ENCODE assay signal across 8 cellular contexts in genomic region chr16:89924298-89924924, GRCh38. TPM values are rescaled to one million over a fixed set of nuclear protein-coding genes. Genes with fewer than 3 reads are reported as not detected.
A peak's percentile ranks its signal among the peaks of the same experiment; 100 is the strongest.
DNase-seq lines count a peak whose midpoint lies in the region; ATAC-seq, FAIRE-seq and TF ChIP-seq lines count a peak whose summit lies in the region.

No MANE protein-coding gene starts in this region.

- H2AFZ ChIP-seq in astrocyte (ENCODE audit: low read depth, low read length) = no peak overlapping the region

- H3K4me1 ChIP-seq in astrocyte (ENCODE audit: insufficient read depth, low read length) = peaks cover 32% of the 10 kb centered on the region

- no peak overlapping the region for H3K27ac Mint-ChIP-seq in astrocyte (ENCODE audit: unreplicated experiment)

- no peaks in the 10 kb centered on the region for H3K36me3 Mint-ChIP-seq in astrocyte (ENCODE audit: low read depth, unreplicated experiment)

- H3K27me3 ChIP-seq in astrocyte (ENCODE audit: insufficient read depth, low read length) (no peaks in the 10 kb centered on the region), layer of hippocampus (ENCODE audit: control insufficient read depth, insufficient read depth, low read length) (peaks cover 2% of the 10 kb centered on the region)

- TF ChIP-seq CTCF in 22Rv1 (IDR thresholded peaks at IDR 0.05) = no peak
- TF ChIP-seq CTCF in astrocyte (IDR thresholded peaks at IDR 0.05; ENCODE audit: insufficient read depth, low read depth, low read length) = no peak

- peaks cover 58% of the 10 kb centered on the region for H4K20me1 ChIP-seq in astrocyte (ENCODE audit: insufficient read depth, low read length)

- ATAC-seq in GM19397 (IDR thresholded peaks at IDR 0.05; ENCODE audit: unreplicated experiment) = no peak

- no peaks in the 10 kb centered on the region for H3K27me3 Mint-ChIP-seq in astrocyte (ENCODE audit: low read depth, unreplicated experiment)

- H3K4me2 ChIP-seq in astrocyte (ENCODE audit: low read length) = peak overlapping the region; percentile 100

- H3K9ac ChIP-seq in astrocyte (ENCODE audit: low read length) = peak overlapping the region; percentile 79

- H3K36me3 ChIP-seq in astrocyte (ENCODE audit: insufficient read depth, low read length) = peaks cover 3% of the 10 kb centered on the region

- peaks cover 2% of the 10 kb centered on the region for H3K9me3 Mint-ChIP-seq in astrocyte (ENCODE audit: unreplicated experiment)

- H3K4me3 Mint-ChIP-seq in astrocyte (ENCODE audit: unreplicated experiment) = peak overlapping the region; percentile 87

- DNase-seq in EH (ENCODE audit: low read depth) (peak; percentile 60), NCI-H69 (lab: John Stamatoyannopoulos, UW) (peak; percentile 89), astrocyte (ENCODE audit: low read depth) (peak; percentile 19), GM12891 (ENCODE audit: insufficient read length, low spot score) (no peak), COLO829 (ENCODE audit: low spot score) (no peak)

- no peak for FAIRE-seq in astrocyte (lab: Jason Lieb, UNC)
- FAIRE-seq in GM12891 (lab: Jason Lieb, UNC) = no peak

- peak overlapping the region; percentile 89 for H3K4me3 ChIP-seq in astrocyte (ENCODE audit: insufficient read depth, low read depth, low read length)

- no peak for TF ChIP-seq POLR2A in GM12891 (IDR thresholded peaks at IDR 0.05; ENCODE audit: low read depth, low read length)

- peaks cover 73% of the 10 kb centered on the region for H3K79me2 ChIP-seq in astrocyte (ENCODE audit: insufficient read depth, low read length)

- peak overlapping the region; percentile 66 for H3K27ac ChIP-seq in 22Rv1
- H3K27ac ChIP-seq in astrocyte (ENCODE audit: low read depth, low read length) = peak overlapping the region; percentile 30
- H3K27ac ChIP-seq in layer of hippocampus (ENCODE audit: low read depth, low read length) = peak overlapping the region; percentile 38

- no peaks in the 10 kb centered on the region for H3K9me3 ChIP-seq in astrocyte (ENCODE audit: insufficient read depth, low read depth, low read length)

- H3K4me1 Mint-ChIP-seq in astrocyte (ENCODE audit: low read depth, unreplicated experiment) = peaks cover 14% of the 10 kb centered on the region

TF ChIP-seq in GM12891, 5 proteins besides CTCF, POLR2A, EP300 and RAD21:
- TF ChIP-seq PAX5 (IDR thresholded peaks at IDR 0.05; ENCODE audit: insufficient read depth, low read length, severe bottlenecking) (no peak), POU2F2 (IDR thresholded peaks at IDR 0.05; ENCODE audit: low read depth, low read length) (no peak), SPI1 (IDR thresholded peaks at IDR 0.05; ENCODE audit: low read depth, low read length) (no peak), TAF1 (IDR thresholded peaks at IDR 0.05; ENCODE audit: low read depth, low read length) (no peak), POLR2AphosphoS5 (IDR thresholded peaks at IDR 0.05; ENCODE audit: low read depth, low read length) (no peak)

RNA-seq across cellular contexts. Expression of gene TUBB3, which starts 1.3 kb away (rescaled TPM):
- 360 and 459 TPM in 2 replicates for total RNA-seq in astrocyte
- polyA plus RNA-seq in GM12891 (2012; ENCODE audit: low read depth, missing spikeins) = 1.6 TPM

RNA-seq across cellular contexts. Expression of gene MC1R, which starts 5.7 kb away (rescaled TPM):
- 8.4 and 9.2 TPM in 2 replicates for total RNA-seq in astrocyte
- polyA plus RNA-seq in GM12891 (2012; ENCODE audit: low read depth, missing spikeins) = 0.67 TPM

RNA-seq across cellular contexts. Expression of gene DEF8, which starts 24.1 kb away (rescaled TPM):
- total RNA-seq in astrocyte = 70.7 and 78.8 TPM in 2 replicates
- polyA plus RNA-seq in GM12891 (2012; ENCODE audit: low read depth, missing spikeins) = 22.5 TPM

RNA-seq across cellular contexts. Expression of gene TCF25, which starts 51.0 kb away (rescaled TPM):
- 187 and 193 TPM in 2 replicates for total RNA-seq in astrocyte
- 115 TPM for polyA plus RNA-seq in GM12891 (2012; ENCODE audit: low read depth, missing spikeins)

Comparison
In these comparisons a context has a peak if more than half of its experiments do, and no peak if none do; other contexts are left out.
1. DNase-seq: peak in EH (single experiment), NCI-H69 (single experiment) and astrocyte (single experiment); none in GM12891 (single experiment) and COLO829 (single experiment).
2. Peak in every context shown above with its lines, with median percentiles within 50 percentile points of each other: H3K27ac ChIP-seq.